ENCODE assay signal across 11 cellular contexts in genomic region chr6:154258064-154258757, GRCh38.
DNase-seq lines count a peak whose midpoint lies in the region; ATAC-seq and TF ChIP-seq lines count a peak whose summit lies in the region.
"Had no signal": no experiment of that assay in that cellular context is flagged by ENCODE, and none has a peak within 500 bp of the region (broad histone marks: within the 10 kb centered on the region; RNA-seq: fewer than 3 reads in every experiment).

No MANE protein-coding gene starts in this region.

- H3K27me3 ChIP-seq in lower lobe of right lung (ENCODE audit: low read depth) = no peaks in the 10 kb centered on the region
- no peaks in the 10 kb centered on the region for H3K27me3 ChIP-seq in CD4-positive, alpha-beta T cell (ENCODE audit: control insufficient read depth, insufficient read depth, low read length)
- no peaks in the 10 kb centered on the region for H3K27me3 ChIP-seq in mesendoderm (ENCODE audit: insufficient read depth, low read length, poor library complexity)

- H3K9ac ChIP-seq in mesendoderm (ENCODE audit: low read length) = no peak overlapping the region

- peaks cover 19% of the 10 kb centered on the region for H3K36me3 Mint-ChIP-seq in CD4-positive, alpha-beta T cell (ENCODE audit: low read depth)
- peaks cover 5% of the 10 kb centered on the region for H3K36me3 Mint-ChIP-seq in activated T-helper 1 cell treated with anti-CD3 and anti-CD28 coated beads, Interleukin-12 subunit alpha, Interleukin-12 subunit beta, Interleukin-2, Interleukin-4 antibody, amounts not matched to agents 30 ng/mL and 10 ng/mL and 1 ng/mL, durations not matched to agents 14 hours and 24 hours and 36 hours (ENCODE audit: low read depth)

- no peak overlapping the region for H2BK120ac ChIP-seq in mesendoderm (ENCODE audit: low read depth, low read length)

- H2BK5ac ChIP-seq in mesendoderm (ENCODE audit: low read length) = no peak overlapping the region

- H4K5ac ChIP-seq in mesendoderm (ENCODE audit: low read length) = no peak overlapping the region

- H3K27ac ChIP-seq in lower lobe of right lung = no peak overlapping the region
- no peak overlapping the region for H3K27ac ChIP-seq in CD4-positive, alpha-beta T cell (ENCODE audit: low read depth, low read length)
- H3K27ac ChIP-seq in mesendoderm (ENCODE audit: low read depth, low read length) = no peak overlapping the region

- no peak overlapping the region for H4K8ac ChIP-seq in mesendoderm (ENCODE audit: low read depth, low read length)

- DNase-seq in lower lobe of right lung = no peak
- DNase-seq in cerebellum (ENCODE audit: low spot score) = no peak
- DNase-seq in CD4-positive, alpha-beta T cell = no peak
- no peak for DNase-seq in mesendoderm
- DNase-seq in activated T-helper 1 cell treated with anti-CD3 and anti-CD28 coated beads, Interleukin-12 subunit alpha, Interleukin-12 subunit beta, Interleukin-2, Interleukin-4 antibody, amounts not matched to agents 30 ng/mL and 10 ng/mL and 1 ng/mL, durations not matched to agents 14 hours and 24 hours and 36 hours (ENCODE audit: low spot score) = no peak
- DNase-seq: activated naive CD4-positive, alpha-beta T cell; foreskin fibroblast had no signal

- peaks cover 42% of the 10 kb centered on the region for H3K4me1 Mint-ChIP-seq in CD4-positive, alpha-beta T cell (ENCODE audit: low read depth)
- peaks cover 16% of the 10 kb centered on the region for H3K4me1 Mint-ChIP-seq in activated T-helper 1 cell treated with anti-CD3 and anti-CD28 coated beads, Interleukin-12 subunit alpha, Interleukin-12 subunit beta, Interleukin-2, Interleukin-4 antibody, amounts not matched to agents 30 ng/mL and 10 ng/mL and 1 ng/mL, durations not matched to agents 14 hours and 24 hours and 36 hours (ENCODE audit: low read depth)

- no peak overlapping the region for H3K23ac ChIP-seq in mesendoderm (ENCODE audit: low read length)

- H3K79me1 ChIP-seq in mesendoderm (ENCODE audit: low read length) = no peaks in the 10 kb centered on the region

- WGBS in mesendoderm (ENCODE audit: extremely low coverage, insufficient coverage, low lambda C conversion rate) = no CpG with 5 or more reads among the region's 4 CpGs

- H3K4me1 ChIP-seq in lower lobe of right lung (no peaks in the 10 kb centered on the region), mesendoderm (ENCODE audit: control insufficient read depth, low read depth, low read length) (no peaks in the 10 kb centered on the region)

- no peak overlapping the region for H3K4me2 ChIP-seq in mesendoderm (ENCODE audit: low read length)

- H3K9me3 Mint-ChIP-seq in CD4-positive, alpha-beta T cell = peaks cover 18% of the 10 kb centered on the region
- peaks cover 25% of the 10 kb centered on the region for H3K9me3 Mint-ChIP-seq in activated T-helper 1 cell treated with anti-CD3 and anti-CD28 coated beads, Interleukin-12 subunit alpha, Interleukin-12 subunit beta, Interleukin-2, Interleukin-4 antibody, amounts not matched to agents 30 ng/mL and 10 ng/mL and 1 ng/mL, durations not matched to agents 14 hours and 24 hours and 36 hours

- no peak overlapping the region for H2AK5ac ChIP-seq in mesendoderm (ENCODE audit: low read length)

- no peaks in the 10 kb centered on the region for H3K9me3 ChIP-seq in lower lobe of right lung
- H3K9me3 ChIP-seq in CD4-positive, alpha-beta T cell (ENCODE audit: control insufficient read depth, low read length) = peaks cover 4% of the 10 kb centered on the region

- H3K4me3 ChIP-seq in lower lobe of right lung (no peak overlapping the region), mesendoderm (ENCODE audit: low read length) (no peak overlapping the region)

- H3K18ac ChIP-seq in mesendoderm (ENCODE audit: low read length) = no peak overlapping the region

- POLR2A ChIA-PET in CD4-positive, alpha-beta T cell (lab: Charles Lee) = interaction anchor here (1.0 kb wide), 1 partner anchor 47 kb away, joined by 3 read pairs; no protein-coding TSS in a partner anchor

- CTCF ChIA-PET in CD4-positive, alpha-beta T cell (lab: Charles Lee) = no interaction called here

- TF ChIP-seq CTCF in lower lobe of right lung (IDR thresholded peaks at IDR 0.05) = no peak
- no peak for TF ChIP-seq CTCF in CD4-positive, alpha-beta T cell (IDR thresholded peaks at IDR 0.05)

- H3K27me3 Mint-ChIP-seq in CD4-positive, alpha-beta T cell = no peaks in the 10 kb centered on the region
- peaks cover 15% of the 10 kb centered on the region for H3K27me3 Mint-ChIP-seq in activated T-helper 1 cell treated with anti-CD3 and anti-CD28 coated beads, Interleukin-12 subunit alpha, Interleukin-12 subunit beta, Interleukin-2, Interleukin-4 antibody, amounts not matched to agents 30 ng/mL and 10 ng/mL and 1 ng/mL, durations not matched to agents 14 hours and 24 hours and 36 hours (ENCODE audit: insufficient read depth)
- H3K27me3 Mint-ChIP-seq: type B pancreatic cell had no signal

- no peak overlapping the region for H3K4me3 Mint-ChIP-seq in CD4-positive, alpha-beta T cell
- H3K4me3 Mint-ChIP-seq in activated T-helper 1 cell treated with anti-CD3 and anti-CD28 coated beads, Interleukin-12 subunit alpha, Interleukin-12 subunit beta, Interleukin-2, Interleukin-4 antibody, amounts not matched to agents 30 ng/mL and 10 ng/mL and 1 ng/mL, durations not matched to agents 14 hours and 24 hours and 36 hours = no peak overlapping the region
- H3K4me3 Mint-ChIP-seq: type B pancreatic cell had no signal

- intact Hi-C loops in lower lobe of right lung (cut with DNase I) = no loop called here
- intact Hi-C loops in CD4-positive, alpha-beta T cell (cut with DNase I, micrococcal nuclease) = no loop called here
- intact Hi-C loops in activated T-helper 1 cell treated with anti-CD3 and anti-CD28 coated beads, Interleukin-12 subunit alpha, Interleukin-12 subunit beta, Interleukin-2, Interleukin-4 antibody, amounts not matched to agents 30 ng/mL and 10 ng/mL and 1 ng/mL, durations not matched to agents 14 hours and 24 hours and 36 hours (cut with micrococcal nuclease) = no loop called here

- H2BK15ac ChIP-seq in mesendoderm (replicated peaks; ENCODE audit: low read depth) = no peak overlapping the region

- no peak overlapping the region for H3K27ac Mint-ChIP-seq in CD4-positive, alpha-beta T cell
- no peak overlapping the region for H3K27ac Mint-ChIP-seq in activated T-helper 1 cell treated with anti-CD3 and anti-CD28 coated beads, Interleukin-12 subunit alpha, Interleukin-12 subunit beta, Interleukin-2, Interleukin-4 antibody, amounts not matched to agents 30 ng/mL and 10 ng/mL and 1 ng/mL, durations not matched to agents 14 hours and 24 hours and 36 hours
- H3K27ac Mint-ChIP-seq: type B pancreatic cell had no signal

- no peaks in the 10 kb centered on the region for H3K79me2 ChIP-seq in mesendoderm (ENCODE audit: control insufficient read depth, insufficient read depth, low read length)

- H3K36me3 ChIP-seq in lower lobe of right lung (no peaks in the 10 kb centered on the region), mesendoderm (ENCODE audit: control insufficient read depth, insufficient read depth, low read length) (no peaks in the 10 kb centered on the region)

- no peak overlapping the region for H3K56ac ChIP-seq in mesendoderm (ENCODE audit: low read length)

- H3K4ac ChIP-seq in mesendoderm (ENCODE audit: low read depth, low read length) = no peak overlapping the region

- ATAC-seq in GM18519 (IDR thresholded peaks at IDR 0.05; ENCODE audit: low FRiP score, unreplicated experiment) (peak; percentile 88), GM21717 (IDR thresholded peaks at IDR 0.05; ENCODE audit: unreplicated experiment) (peak; percentile 78), HG03520 (IDR thresholded peaks at IDR 0.05; ENCODE audit: unreplicated experiment) (peak; percentile 81), lower lobe of right lung (peak; percentile 43 to 51)
- ATAC-seq in CD4-positive, alpha-beta T cell (ENCODE audit: poor library complexity) = no peak
